ENCODE assay signal across 10 cellular contexts in genomic region chr17:80942360-80943345, GRCh38. TPM values are rescaled to one million over a fixed set of nuclear protein-coding genes. Genes with fewer than 3 reads are reported as not detected.
A peak's percentile ranks its signal among the peaks of the same experiment; 100 is the strongest.
DNase-seq lines count a peak whose midpoint lies in the region; ATAC-seq and TF ChIP-seq lines count a peak whose summit lies in the region.
"Had no signal": no experiment of that assay in that cellular context is flagged by ENCODE, and none has a peak within 500 bp of the region (broad histone marks: within the 10 kb centered on the region; RNA-seq: fewer than 3 reads in every experiment).

No MANE protein-coding gene starts in this region.

- 50 to 61% methylated on average over 42 of the region's 42 CpGs for WGBS in esophagus, 2 donors
- WGBS in upper lobe of left lung, 2 donors: 64 to 67% methylated on average over 37 to 42 of the region's 42 CpGs

- H3K27me3 ChIP-seq in esophagus (ENCODE audit: control insufficient read depth in 1 of 2, insufficient read depth in 2 of 2, low read length in 2 of 2) (no peaks in the 10 kb centered on the region), upper lobe of left lung (no peaks in the 10 kb centered on the region)

- H3K4me1 ChIP-seq in esophagus (ENCODE audit: control insufficient read depth in 2 of 2, insufficient read depth in 2 of 2, low read length in 1 of 2) (peaks cover 0 to 5% of the 10 kb centered on the region in 2 donors), upper lobe of left lung (peaks cover 7 to 25% (median 18%) of the 10 kb centered on the region in 4 donors)

- H3K36me3 ChIP-seq in esophagus (ENCODE audit: control insufficient read depth in 2 of 2, insufficient read depth in 2 of 2, low read length in 1 of 2): peaks cover 4 to 12% of the 10 kb centered on the region in 2 donors
- H3K36me3 ChIP-seq in upper lobe of left lung: peaks cover 0 to 33% (median 22%) of the 10 kb centered on the region in 4 donors

- TF ChIP-seq CTCF in upper lobe of left lung (IDR thresholded peaks at IDR 0.05): no peak

- TF ChIP-seq POLR2A in upper lobe of left lung (IDR thresholded peaks at IDR 0.05): no peak

- DNase-seq in NCI-H1105 treated with DMSO at 0.1 percent for 48 hours (lab: John Stamatoyannopoulos, UW) (peak; percentile 20), NCI-H1105 (lab: John Stamatoyannopoulos, UW) (no peak), middle frontal gyrus (ENCODE audit: extremely low spot score, low spot score) (peak; percentile 52), upper lobe of left lung (peak; percentile 61 to 98), NCI-H2029 treated with DMSO at 0.1 percent for 48 hours (lab: John Stamatoyannopoulos, UW) (no peak)
- DNase-seq in activated naive CD4-positive, alpha-beta T cell treated with Interleukin-2 at 50 U/mL for 16 hours: no peak
- DNase-seq: SW 1271 had no signal

- H3K4me3 ChIP-seq in esophagus (ENCODE audit: low read depth in 1 of 2, low read length in 2 of 2) (peak overlapping the region in 1 of 2 donors; percentile 7), upper lobe of left lung (no peak overlapping the region)

- no peaks in the 10 kb centered on the region for H3K9me3 ChIP-seq in esophagus (ENCODE audit: control insufficient read depth in 2 of 2, insufficient read depth in 1 of 2, low read depth in 1 of 2, low read length in 1 of 2)
- no peaks in the 10 kb centered on the region for H3K9me3 ChIP-seq in upper lobe of left lung

- peak; percentile 66 to 90 for ATAC-seq in upper lobe of left lung (ENCODE audit: low FRiP score in 2 of 2)
- ATAC-seq in activated CD4-positive, CD25-positive, alpha-beta regulatory T cell treated with anti-CD3 and anti-CD28 coated beads, Interleukin-2, amount 50 U/mL, for 24 hours: no peak

- peak overlapping the region; percentile 68 to 74 for H3K27ac ChIP-seq in esophagus (ENCODE audit: low read depth in 2 of 2, low read length in 1 of 2)
- peak overlapping the region in 3 of 4 donors; percentile 24 to 34 (median 30) for H3K27ac ChIP-seq in upper lobe of left lung
- H3K27ac ChIP-seq: KMS-11 had no signal

- no peak for TF ChIP-seq EP300 in upper lobe of left lung (IDR thresholded peaks at IDR 0.05)

RNA-seq across cellular contexts. Expression of gene CHMP6, which starts 49.0 kb away (rescaled TPM):
- polyA plus RNA-seq in esophagus: 10 to 100 TPM; 21.5 to 26.7 TPM
- 10 to 100 TPM; 29.5 to 75.4 (median 34.8) TPM for total RNA-seq in upper lobe of left lung

Comparison
In these comparisons a context has a peak if more than half of its experiments do, and no peak if none do; other contexts are left out.
1. DNase-seq: peak in NCI-H1105 treated with DMSO at 0.1 percent for 48 hours (single experiment), middle frontal gyrus (single experiment) and upper lobe of left lung (2 of 2); none in NCI-H1105 (single experiment), activated naive CD4-positive, alpha-beta T cell treated with Interleukin-2 at 50 U/mL for 16 hours (single experiment) and NCI-H2029 treated with DMSO at 0.1 percent for 48 hours (single experiment).
2. ATAC-seq: peak in upper lobe of left lung (2 of 2); none in activated CD4-positive, CD25-positive, alpha-beta regulatory T cell treated with anti-CD3 and anti-CD28 coated beads, Interleukin-2, amount 50 U/mL, for 24 hours (0 of 2).